9 cellular contexts compared by ENCODE assay signal in the genomic region with DNA sequence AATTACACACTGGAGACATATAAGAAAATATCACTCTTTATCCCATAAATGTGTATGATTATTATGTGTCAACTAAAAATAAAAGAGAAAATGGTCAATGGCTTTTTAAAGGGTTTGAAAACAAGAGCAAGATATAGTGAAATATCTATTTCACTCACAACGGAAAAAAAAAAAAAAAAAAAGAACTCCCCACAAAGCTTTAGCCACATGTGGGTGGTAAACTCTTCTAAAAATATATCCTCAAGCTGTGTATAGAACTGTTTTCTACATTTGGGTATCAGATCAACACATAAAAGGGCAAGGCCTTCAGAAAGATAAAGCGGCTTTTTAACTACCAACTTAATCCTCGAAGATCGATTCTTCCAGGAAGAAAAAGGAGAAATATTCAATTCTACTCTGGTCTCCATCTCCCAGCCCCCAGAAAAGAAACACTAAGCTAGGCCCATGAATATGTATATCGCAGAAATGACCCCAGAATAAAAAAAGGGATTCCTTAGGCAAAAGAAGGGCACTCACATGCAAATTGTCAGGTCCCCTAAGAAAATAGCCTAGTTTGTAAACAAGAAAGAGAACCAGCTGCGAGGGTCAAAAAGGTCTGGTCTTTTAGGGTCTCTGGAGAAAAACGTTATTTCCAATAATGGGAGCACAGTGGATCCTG. TPM values are rescaled to one million over a fixed set of nuclear protein-coding genes. Genes with fewer than 3 reads are reported as not detected.
DNase-seq lines count a peak whose midpoint lies in the region; ATAC-seq, FAIRE-seq and TF ChIP-seq lines count a peak whose summit lies in the region.
"Had no signal": no experiment of that assay in that cellular context is flagged by ENCODE, and none has a peak within 500 bp of the region (broad histone marks: within the 10 kb centered on the region; RNA-seq: fewer than 3 reads in every experiment).

No MANE protein-coding gene starts in this region.

- H3K4me1 Mint-ChIP-seq in WTC11 (peaks cover 46% of the 10 kb centered on the region), memory B cell (peaks cover 57% of the 10 kb centered on the region)

- TF ChIP-seq RAD21 in HepG2 (CRISPR knock-in tag; IDR thresholded peaks at IDR 0.05): no peak

- H3K27ac Mint-ChIP-seq in WTC11 (peak overlapping the region; percentile 46; the same call in 1 of the 2 replicates), memory B cell (peak overlapping the region; percentile 83)

- H3K36me3 Mint-ChIP-seq in WTC11 (peaks cover 24% of the 10 kb centered on the region), memory B cell (peaks cover 11% of the 10 kb centered on the region)

- H3K9me3 ChIP-seq in HepG2 (ENCODE audit: low read length) (no peaks in the 10 kb centered on the region), right lobe of liver (no peaks in the 10 kb centered on the region)

- DNase-seq in HepG2 (ENCODE audit: low spot score) (no peak), right lobe of liver (no peak), WTC11 (ENCODE audit: low spot score) (no peak), memory B cell (ENCODE audit: low spot score in 2 of 2) (no peak), epidermal melanocyte (ENCODE audit: insufficient read length, low spot score) (no peak), pons (ENCODE audit: low spot score) (no peak)
- no peak for DNase-seq in NK-92 treated with Interleukin-12 subunit alpha and Interleukin-12 subunit beta, amount 100 ng/mL, for 24 hours (lab: John Stamatoyannopoulos, UW)
- DNase-seq: NCI-H774 had no signal

- no peak for TF ChIP-seq CTCF in HepG2 (CRISPR knock-in tag; IDR thresholded peaks at IDR 0.05)
- no peak for TF ChIP-seq CTCF in right lobe of liver (IDR thresholded peaks at IDR 0.05)
- TF ChIP-seq CTCF in WTC11 (IDR thresholded peaks at IDR 0.05): no peak

- in situ Hi-C loops in HepG2 (cut with HindIII; ENCODE audit: extremely low pct_ligation_motif_present, low pct_unique_long_range_greater_than_20kb): no loop called here

- H3K27ac ChIP-seq in HepG2 (ENCODE audit: extremely low read length, insufficient read depth, low read length): peak overlapping the region; percentile 33
- no peak overlapping the region for H3K27ac ChIP-seq in right lobe of liver

- POLR2A ChIA-PET in HepG2 (lab: Yijun Ruan, JAX): interaction anchor here (1.2 kb wide), 1 partner anchor 59 kb away, joined by 4 read pairs; no protein-coding TSS in a partner anchor
- POLR2A ChIA-PET in WTC11 (lab: Charles Lee): interaction anchor here (0.9 to 1.3 kb wide), 3 partner anchors 20 to 54 kb away, joined by 3 to 5 read pairs (median 3); no protein-coding TSS in a partner anchor

- H3K79me2 ChIP-seq in HepG2 (ENCODE audit: insufficient read depth, low read length): peaks cover 83% of the 10 kb centered on the region

- H3K27me3 ChIP-seq in HepG2 (ENCODE audit: control insufficient read depth in 1 of 2, insufficient read depth in 2 of 2, low read length in 2 of 2): no peaks in the 10 kb centered on the region; a peak in 1 of 5 replicates
- no peaks in the 10 kb centered on the region for H3K27me3 ChIP-seq in right lobe of liver

- H3K4me1 ChIP-seq in HepG2 (ENCODE audit: insufficient read depth, low read length) (peaks cover 77% of the 10 kb centered on the region), right lobe of liver (peaks cover 0 to 27% (median 10%) of the 10 kb centered on the region in 4 donors)

- H2AFZ ChIP-seq in HepG2 (ENCODE audit: low read length): no peak overlapping the region

- no peaks in the 10 kb centered on the region for H3K36me3 ChIP-seq in HepG2 (replicated peaks in 1 of 2; ENCODE audit: control insufficient read depth in 1 of 2, insufficient read depth in 2 of 2, low read length in 2 of 2)
- no peaks in the 10 kb centered on the region for H3K36me3 ChIP-seq in right lobe of liver

- BruUV-seq in HepG2 (replicated peaks; lab: Mats Ljungman, UMichigan): no TSS peak

- H3K27me3 Mint-ChIP-seq in WTC11 (ENCODE audit: low read depth) (peaks cover 85% of the 10 kb centered on the region), memory B cell (no peaks in the 10 kb centered on the region)

- no peak overlapping the region for H3K4me3 ChIP-seq in HepG2 (replicated peaks in 1 of 3; ENCODE audit: insufficient read depth in 1 of 3, low read depth in 2 of 3, low read length in 3 of 3)
- no peak overlapping the region for H3K4me3 ChIP-seq in right lobe of liver

- intact Hi-C loops in HepG2 (cut with micrococcal nuclease; ENCODE audit: unreplicated experiment) (loop anchor here (10.0 kb wide), 1 partner anchor 213 kb away; the partner anchor contains the start of gene ZC3H7A), right lobe of liver (cut with DNase I) (no loop called here)

- ATAC-seq in HepG2 (no peak), right lobe of liver (no peak), WTC11 (peak; percentile 33), memory B cell (ENCODE audit: low read depth) (no peak), GM18502 (IDR thresholded peaks at IDR 0.05; ENCODE audit: poor library complexity, unreplicated experiment) (no peak)

- no peak for FAIRE-seq in HepG2 (lab: Jason Lieb, UNC)

- TF ChIP-seq EP300 in HepG2 (IDR thresholded peaks at IDR 0.05; ENCODE audit: low read depth in 2 of 2, low read length in 2 of 2) (no peak), HepG2 (CRISPR knock-in tag; IDR thresholded peaks at IDR 0.05; ENCODE audit: borderline replicate concordance) (no peak)

- peak overlapping the region; percentile 47 for H3K4me3 Mint-ChIP-seq in WTC11
- H3K4me3 Mint-ChIP-seq in memory B cell: peak overlapping the region; percentile 10

- peak overlapping the region; percentile 93 for H3K4me2 ChIP-seq in HepG2 (ENCODE audit: low read depth, low read length)

- no peak overlapping the region for H3K9ac ChIP-seq in HepG2 (ENCODE audit: insufficient read depth, low read depth, low read length)

- H3K9me3 Mint-ChIP-seq in WTC11 (peaks cover 6% of the 10 kb centered on the region), memory B cell (no peaks in the 10 kb centered on the region)

- TF ChIP-seq POLR2A in HepG2 (IDR thresholded peaks at IDR 0.05; ENCODE audit: insufficient read depth in 1 of 2, low read depth in 2 of 2, low read length in 2 of 2) (no peak), right lobe of liver (IDR thresholded peaks at IDR 0.05) (no peak)

- peaks cover 26% of the 10 kb centered on the region for H4K20me1 ChIP-seq in HepG2 (ENCODE audit: insufficient read depth, low read length)

- WGBS in HepG2 (ENCODE audit: low lambda C conversion rate): 85% methylated on average over 7 of the region's 7 CpGs
- WGBS in right lobe of liver (ENCODE audit: insufficient coverage, low coverage, low lambda C conversion rate, missing lambda C conversion rate): 68% methylated on average over 7 of the region's 7 CpGs

- CTCF ChIA-PET in HepG2 (lab: Yijun Ruan, JAX; ENCODE audit: low intra/inter-chr PET ratio, low total read pairs) (interaction anchor here (0.6 kb wide), 1 partner anchor 171 kb away, joined by 3 read pairs; no protein-coding TSS in a partner anchor), WTC11 (lab: Charles Lee) (interaction anchor here (0.6 to 2.3 kb wide), 12 partner anchors 40 to 210 kb away, joined by 3 to 12 read pairs (median 4); no protein-coding TSS in a partner anchor)

TF ChIP-seq in HepG2, 621 proteins besides CTCF, POLR2A, EP300 and RAD21:
- peak; percentile 49 for TF ChIP-seq PRPF4 (IDR thresholded peaks at IDR 0.05; ENCODE audit: low read depth, low read length, poor library complexity, severe bottlenecking)
- no peak for TF ChIP-seq ZNF878 (CRISPR knock-in tag; IDR thresholded peaks at IDR 0.05)

TF ChIP-seq in WTC11, 78 proteins besides CTCF, POLR2A, EP300 and RAD21 (continues in another document):
- TF ChIP-seq, protein P1, sequence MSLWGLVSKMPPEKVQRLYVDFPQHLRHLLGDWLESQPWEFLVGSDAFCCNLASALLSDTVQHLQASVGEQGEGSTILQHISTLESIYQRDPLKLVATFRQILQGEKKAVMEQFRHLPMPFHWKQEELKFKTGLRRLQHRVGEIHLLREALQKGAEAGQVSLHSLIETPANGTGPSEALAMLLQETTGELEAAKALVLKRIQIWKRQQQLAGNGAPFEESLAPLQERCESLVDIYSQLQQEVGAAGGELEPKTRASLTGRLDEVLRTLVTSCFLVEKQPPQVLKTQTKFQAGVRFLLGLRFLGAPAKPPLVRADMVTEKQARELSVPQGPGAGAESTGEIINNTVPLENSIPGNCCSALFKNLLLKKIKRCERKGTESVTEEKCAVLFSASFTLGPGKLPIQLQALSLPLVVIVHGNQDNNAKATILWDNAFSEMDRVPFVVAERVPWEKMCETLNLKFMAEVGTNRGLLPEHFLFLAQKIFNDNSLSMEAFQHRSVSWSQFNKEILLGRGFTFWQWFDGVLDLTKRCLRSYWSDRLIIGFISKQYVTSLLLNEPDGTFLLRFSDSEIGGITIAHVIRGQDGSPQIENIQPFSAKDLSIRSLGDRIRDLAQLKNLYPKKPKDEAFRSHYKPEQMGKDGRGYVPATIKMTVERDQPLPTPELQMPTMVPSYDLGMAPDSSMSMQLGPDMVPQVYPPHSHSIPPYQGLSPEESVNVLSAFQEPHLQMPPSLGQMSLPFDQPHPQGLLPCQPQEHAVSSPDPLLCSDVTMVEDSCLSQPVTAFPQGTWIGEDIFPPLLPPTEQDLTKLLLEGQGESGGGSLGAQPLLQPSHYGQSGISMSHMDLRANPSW (CRISPR knock-in tag; conservative IDR thresholded peaks at IDR 0.05; ENCODE audit: low read depth): no peak

RNA-seq across cellular contexts. Expression of gene LITAF, which starts 4.4 kb away (rescaled TPM):
- total RNA-seq in HepG2 (2016; rRNA removed; fragmentation: Illumina TruSeq; extraction: Trizol) (141 and 186 TPM in 2 replicates), right lobe of liver (100 to 1,000 TPM in 1 of 6 experiments, 10 to 100 TPM in 5; 43.7 to 148 (median 59.1) TPM), WTC11 (2021) (72.4 to 77.7 TPM (median 73.0 TPM) in 3 replicates)
- 30.0 and 32.3 TPM in 2 replicates for total RNA-seq in HepG2 (2016; cell fraction: cytosol; rRNA removed; fragmentation: Illumina TruSeq; extraction: Trizol; ENCODE audit: low read depth)
- total RNA-seq in HepG2 (2016; cell fraction: insoluble cytoplasmic fraction; rRNA removed; fragmentation: Illumina TruSeq; extraction: Trizol): 139 and 174 TPM in 2 replicates
- total RNA-seq in HepG2 (2016; cell fraction: membrane; rRNA removed; fragmentation: Illumina TruSeq; extraction: Trizol): 118 and 119 TPM in 2 replicates
- 60.6 and 72.1 TPM in 2 replicates for total RNA-seq in HepG2 (2016; cell fraction: nucleus; rRNA removed; fragmentation: Illumina TruSeq; extraction: Trizol)
- 80.1 and 95.5 TPM in 2 replicates for polyA plus RNA-seq in HepG2 (2011; rRNA removed)
- polyA plus RNA-seq in HepG2 (2011; cell fraction: cytosol; rRNA removed): 121 and 137 TPM in 2 replicates
- polyA plus RNA-seq in HepG2 (2011; cell fraction: nucleus; rRNA removed): 61.9 and 67.8 TPM in 2 replicates
- polyA plus RNA-seq in HepG2 (2012): 113 and 128 TPM in 2 replicates
- polyA plus RNA-seq in HepG2 (2016; cell fraction: cytosol; fragmentation: Illumina TruSeq; extraction: Trizol; ENCODE audit: low read depth): 48.2 and 51.8 TPM in 2 replicates
- 322 and 369 TPM in 2 replicates for polyA plus RNA-seq in HepG2 (2016; cell fraction: insoluble cytoplasmic fraction; fragmentation: Illumina TruSeq; extraction: Trizol; ENCODE audit: low read depth)
- polyA plus RNA-seq in HepG2 (2016; cell fraction: membrane; fragmentation: Illumina TruSeq; extraction: Trizol; ENCODE audit: low read depth): 139 and 153 TPM in 2 replicates
- 125 and 129 TPM in 2 replicates for polyA plus RNA-seq in HepG2 (2016; cell fraction: nucleus; fragmentation: Illumina TruSeq; extraction: Trizol; ENCODE audit: insufficient read depth, low read depth)
- 155 and 250 TPM in 2 replicates for polyA minus RNA-seq in HepG2 (2011; rRNA and poly(A)+ RNA removed; ENCODE audit: low replicate concordance)
- polyA minus RNA-seq in HepG2 (2011; cell fraction: cytosol; rRNA and poly(A)+ RNA removed): 71.1 and 86.5 TPM in 2 replicates
- 45.8 and 58.4 TPM in 2 replicates for polyA minus RNA-seq in HepG2 (2011; cell fraction: nucleus; rRNA and poly(A)+ RNA removed)

Comparison
In these comparisons a context has a peak if more than half of its experiments do, and no peak if none do; other contexts are left out.
1. Of the 50 proteins assayed by ChIP-seq in both HepG2 and WTC11: peak only in HepG2: none; only in WTC11: FOXK1, FOXP4 and SP1; in both: none; in neither: 47.